ENCODE assay signal across 9 cellular contexts in genomic region chr4:77821775-77822174, GRCh38. TPM values are rescaled to one million over a fixed set of nuclear protein-coding genes. Genes with fewer than 3 reads are reported as not detected.
A peak's percentile ranks its signal among the peaks of the same experiment; 100 is the strongest.
DNase-seq lines count a peak whose midpoint lies in the region; ATAC-seq lines count a peak whose summit lies in the region.
"Had no signal": no experiment of that assay in that cellular context is flagged by ENCODE, and none has a peak within 500 bp of the region (broad histone marks: within the 10 kb centered on the region; RNA-seq: fewer than 3 reads in every experiment).

No MANE protein-coding gene starts in this region.

- no CpG with 5 or more reads among the region's 1 CpG for WGBS in neuronal stem cell (ENCODE audit: extremely low coverage in 2 of 2, insufficient read length in 2 of 2, insufficient replicate concordance in 1 of 2), 2 donors

- peaks cover 53 to 56% of the 10 kb centered on the region in 2 donors for H3K4me1 Mint-ChIP-seq in immature natural killer cell

- H2BK120ac ChIP-seq in neuronal stem cell (ENCODE audit: low read depth, low read length): no peak overlapping the region

- H3K36me3 Mint-ChIP-seq in immature natural killer cell: peaks cover 3 to 4% (median 3%) of the 10 kb centered on the region in 3 donors

- no peak overlapping the region for H3K4me3 ChIP-seq in neuronal stem cell (ENCODE audit: low read length in 2 of 2)

- H4K8ac ChIP-seq in neuronal stem cell (ENCODE audit: low read depth, low read length): no peak overlapping the region

- peaks cover 20 to 33% (median 31%) of the 10 kb centered on the region in 3 donors for H3K27me3 Mint-ChIP-seq in immature natural killer cell (ENCODE audit: low read depth in 3 of 3)

- H3K4ac ChIP-seq in neuronal stem cell (ENCODE audit: low read length): no peak overlapping the region

- H2AFZ ChIP-seq in neuronal stem cell (ENCODE audit: low read length): no peak overlapping the region

- peaks cover 1 to 2% of the 10 kb centered on the region in 2 donors for H3K4me1 ChIP-seq in neuronal stem cell (ENCODE audit: control insufficient read depth in 2 of 2, insufficient read depth in 1 of 2, low read depth in 1 of 2, low read length in 2 of 2)

- H3K9ac ChIP-seq in neuronal stem cell (ENCODE audit: low read depth, low read length, poor library complexity): no peak overlapping the region

- peak overlapping the region; percentile 97 to 100 (median 98) for H3K27ac Mint-ChIP-seq in immature natural killer cell

- H2AK5ac ChIP-seq in neuronal stem cell (ENCODE audit: low read depth, low read length): no peak overlapping the region

- no peak overlapping the region for H2BK12ac ChIP-seq in neuronal stem cell (ENCODE audit: low read length)

- H3K36me3 ChIP-seq in neuronal stem cell (replicated peaks in 1 of 2; ENCODE audit: control insufficient read depth in 2 of 2, insufficient read depth in 2 of 2, low read length in 2 of 2): no peaks in the 10 kb centered on the region

- DNase-seq in DMS 273 (lab: John Stamatoyannopoulos, UW; ENCODE audit: unreplicated experiment) (peak; percentile 29), DMS 273 treated with DMSO at 0.1 percent for 48 hours (lab: John Stamatoyannopoulos, UW) (no peak), immature natural killer cell (peak; percentile 76 to 80 (median 80)), kidney glomerular epithelial cell (lab: John Stamatoyannopoulos, UW) (no peak), middle frontal gyrus (ENCODE audit: extremely low spot score, low spot score) (no peak), neuronal stem cell (ENCODE audit: low spot score) (no peak)
- peak; percentile 40 for DNase-seq in activated CD4-positive, alpha-beta T cell treated with anti-CD3 and anti-CD28 coated beads, Interleukin-2, amount 50 U/mL, for 1 hour
- peak; percentile 25 for DNase-seq in stimulated activated naive CD8-positive, alpha-beta T cell treated with anti-CD3 and anti-CD28 coated beads, Interleukin-15, Interleukin-2, amounts not matched to agents 100 U/mL and 50 U/mL, for 24 hours

- H3K4me3 Mint-ChIP-seq in immature natural killer cell: peak overlapping the region; percentile 85 to 94 (median 93)

- ATAC-seq in stimulated activated naive CD8-positive, alpha-beta T cell treated with anti-CD3 and anti-CD28 coated beads, Interleukin-15, Interleukin-2, amounts not matched to agents 100 U/mL and 50 U/mL, for 24 hours: peak; percentile 16

- peaks cover 0 to 2% (median 0%) of the 10 kb centered on the region in 6 donors for H3K9me3 Mint-ChIP-seq in immature natural killer cell

- no peak overlapping the region for H3K4me2 ChIP-seq in neuronal stem cell (ENCODE audit: insufficient read depth, low read length, poor library complexity, severe bottlenecking)

- H3K27ac ChIP-seq in neuronal stem cell (replicated peaks; ENCODE audit: low read length): no peak overlapping the region
- H3K27ac ChIP-seq: SK-N-MC had no signal

- no peak overlapping the region for H2BK15ac ChIP-seq in neuronal stem cell (ENCODE audit: low read length)

- H3K23ac ChIP-seq in neuronal stem cell (ENCODE audit: low read depth, low read length, poor library complexity): no peak overlapping the region

- H3K14ac ChIP-seq in neuronal stem cell (ENCODE audit: low read length): no peak overlapping the region

- no peak overlapping the region for H3K18ac ChIP-seq in neuronal stem cell (ENCODE audit: low read length)

- peaks cover 0 to 8% (median 0%) of the 10 kb centered on the region in 3 experiments for H3K27me3 ChIP-seq in neuronal stem cell (ENCODE audit: control insufficient read depth in 3 of 3, insufficient read depth in 3 of 3, low read depth in 1 of 3, low read length in 3 of 3)

- H3K9me3 ChIP-seq in neuronal stem cell (replicated peaks in 1 of 2; ENCODE audit: control insufficient read depth in 2 of 2, insufficient read depth in 1 of 2, low read depth in 1 of 2, low read length in 2 of 2): no peaks in the 10 kb centered on the region

- H4K91ac ChIP-seq in neuronal stem cell (ENCODE audit: low read depth, low read length, poor library complexity): no peak overlapping the region

- peaks cover 1% of the 10 kb centered on the region for H3K79me1 ChIP-seq in neuronal stem cell (ENCODE audit: low read depth, low read length)

- no peak overlapping the region for H2BK5ac ChIP-seq in neuronal stem cell (ENCODE audit: low read length)

RNA-seq across cellular contexts. Expression of gene CNOT6L, which starts 2.6 kb away (rescaled TPM):
- 10 to 100 TPM; 26.0 to 61.8 (median 46.4) TPM for polyA plus RNA-seq in immature natural killer cell
- polyA plus RNA-seq in neuronal stem cell (2013, experiment 1 of 2): 4.7 TPM
- polyA plus RNA-seq in neuronal stem cell (2013, experiment 2 of 2): 5.0 TPM

RNA-seq across cellular contexts. Expression of gene MRPL1, which starts 40.9 kb away (rescaled TPM):
- 10 to 100 TPM; 18.1 to 33.2 (median 24.4) TPM for polyA plus RNA-seq in immature natural killer cell
- polyA plus RNA-seq in neuronal stem cell (2013, experiment 1 of 2): 66.9 TPM
- polyA plus RNA-seq in neuronal stem cell (2013, experiment 2 of 2): 71.3 TPM

Comparison
In these comparisons a context has a peak if more than half of its experiments do, and no peak if none do; other contexts are left out.
1. DNase-seq: peak in DMS 273 (single experiment), activated CD4-positive, alpha-beta T cell treated with anti-CD3 and anti-CD28 coated beads, Interleukin-2, amount 50 U/mL, for 1 hour (single experiment), immature natural killer cell (3 of 3) and stimulated activated naive CD8-positive, alpha-beta T cell treated with anti-CD3 and anti-CD28 coated beads, Interleukin-15, Interleukin-2, amounts not matched to agents 100 U/mL and 50 U/mL, for 24 hours (single experiment); none in DMS 273 treated with DMSO at 0.1 percent for 48 hours (single experiment), kidney glomerular epithelial cell (single experiment), middle frontal gyrus (single experiment) and neuronal stem cell (single experiment).